ENCODE assay signal across 27 cellular contexts in the genomic region with DNA sequence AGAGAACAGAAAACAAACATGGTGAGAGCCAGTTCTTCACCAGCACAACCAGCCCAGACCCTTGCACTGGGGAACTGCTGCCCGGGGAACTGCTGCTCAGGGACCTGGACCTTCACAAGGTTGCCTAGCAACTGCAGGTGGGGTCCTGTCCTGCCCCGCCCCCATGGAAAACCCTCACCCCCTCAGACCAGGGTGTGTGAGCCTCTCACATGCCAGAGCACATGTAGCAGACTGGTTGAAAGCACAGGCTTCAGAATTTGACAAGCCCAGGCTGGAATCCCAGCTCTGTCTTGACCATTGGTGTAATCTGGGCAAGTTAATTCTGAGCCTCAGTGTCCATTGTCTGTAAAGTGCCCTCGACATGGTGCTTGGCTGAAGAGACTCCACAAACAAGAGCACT.
DNase-seq lines count a peak whose midpoint lies in the region; ATAC-seq, FAIRE-seq and TF ChIP-seq lines count a peak whose summit lies in the region.
"Had no signal": no experiment of that assay in that cellular context is flagged by ENCODE, and none has a peak within 500 bp of the region (broad histone marks: within the 10 kb centered on the region; RNA-seq: fewer than 3 reads in every experiment).

No MANE protein-coding gene starts in this region.

- DNase-seq in NCI-H748 (lab: John Stamatoyannopoulos, UW; ENCODE audit: unreplicated experiment) = peak; percentile 5
- no peak for DNase-seq in NCI-H748 treated with DMSO at 0.1 percent for 48 hours (lab: John Stamatoyannopoulos, UW)
- DNase-seq in bronchial epithelial cell (ENCODE audit: low read depth) = peak; percentile 34
- peak; percentile 51 for DNase-seq in mesenteric fat pad (ENCODE audit: low spot score)
- DNase-seq in ecto neural progenitor cell (ENCODE audit: low spot score) = no peak
- DNase-seq: 8988T; ACHN; BE2C; C1 segment of cervical spinal cord; CD4-positive, alpha-beta memory T cell; CD4-positive, CD25-positive, alpha-beta regulatory T cell; CD8-positive, alpha-beta memory T cell; COR-L47; DMS 273 treated with DMSO at 0.1 percent for 48 hours; DMS153; DMS53; DMS79; DND-41; EL; GDM1 had no signal

- TF ChIP-seq CTCF in bronchial epithelial cell (IDR thresholded peaks at IDR 0.05; ENCODE audit: insufficient read depth, low read length, severe bottlenecking) = no peak

- ATAC-seq in GM18907 (IDR thresholded peaks at IDR 0.05; ENCODE audit: unreplicated experiment) = no peak
- ATAC-seq: GM12878 had no signal

- H3K36me3 ChIP-seq in bronchial epithelial cell (ENCODE audit: control insufficient read depth, insufficient read depth, low read length) = no peaks in the 10 kb centered on the region
- H3K36me3 ChIP-seq: BE2C, BLaER1 had no signal

- no peaks in the 10 kb centered on the region for H3K27me3 ChIP-seq in bronchial epithelial cell (ENCODE audit: control insufficient read depth, insufficient read depth, low read length)
- H3K27me3 ChIP-seq: BE2C, BLaER1 had no signal

- H3K4me3 ChIP-seq in bronchial epithelial cell (ENCODE audit: low read depth, low read length) = no peak overlapping the region
- H3K4me3 ChIP-seq: BLaER1, GM12878 had no signal

- peak; percentile 86 for FAIRE-seq in bronchial epithelial cell (lab: Jason Lieb, UNC)
- FAIRE-seq: A204.1, GM12878, GM12892, GM18507, GM19239 had no signal

Comparison
In these comparisons a context has a peak if more than half of its experiments do, and no peak if none do; other contexts are left out.
1. DNase-seq: peak in NCI-H748 (single experiment), bronchial epithelial cell (single experiment) and mesenteric fat pad (single experiment); none in NCI-H748 treated with DMSO at 0.1 percent for 48 hours (single experiment) and ecto neural progenitor cell (single experiment).